Comparison of ENCODE assay signal across 24 cellular contexts in the genomic region with DNA sequence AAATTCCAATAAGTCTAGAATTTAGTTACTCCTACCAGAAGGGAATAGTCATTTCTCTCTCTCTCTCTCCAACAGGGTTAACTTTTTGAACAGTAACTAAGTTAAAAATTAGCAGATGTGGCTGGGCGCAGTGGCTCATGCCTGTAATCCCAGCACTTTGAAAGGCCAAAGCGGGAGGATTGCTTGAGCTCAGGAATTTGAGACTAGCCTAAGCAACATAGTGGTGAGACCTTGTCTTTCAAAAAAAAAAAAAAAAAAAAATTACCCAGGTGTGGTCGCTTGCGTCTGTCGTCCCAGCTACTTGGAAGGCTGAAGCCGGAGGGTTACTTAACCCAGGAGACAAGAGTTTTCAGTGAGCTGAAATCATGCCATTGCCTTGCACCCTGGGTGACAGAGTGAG.
"Had no signal": no experiment of that assay in that cellular context is flagged by ENCODE, and none has a peak within 500 bp of the region (broad histone marks: within the 10 kb centered on the region; RNA-seq: fewer than 3 reads in every experiment).

No MANE protein-coding gene starts in this region.

- H3K4me1 ChIP-seq: SJSA1 had no signal

- H3K4me3 ChIP-seq: cardiac muscle cell, MG63, SJSA1 had no signal

- H3K9me3 Mint-ChIP-seq: activated B cell treated with CpG ODN at 0.5 μM for 24 hours; activated CD4-positive, alpha-beta memory T cell treated with anti-CD3 and anti-CD28 coated beads for 36 hours; activated CD4-positive, alpha-beta T cell treated with anti-CD3 and anti-CD28 coated beads, Interleukin-2, amount 10 ng/mL, durations not matched to agents 7 days and 5 days; activated naive CD4-positive, alpha-beta T cell treated with anti-CD3 and anti-CD28 coated beads for 36 hours; T-helper 1 cell treated with Interleukin-12 subunit alpha and Interleukin-12 subunit beta and Interleukin-4 antibody, amounts not matched to agents 30 μg/mL and 1 μg/mL, for 36 hours had no signal

- ATAC-seq: activated T-cell treated with anti-CD3 and anti-CD28 coated beads, Interleukin-2, amount 50 U/mL, for 4 hours; PC-3; SK-N-SH treated with all-trans-retinoic acid at 6 μM for 48 hours had no signal

- DNase-seq: activated B cell treated with CpG ODN at 0.5 μM for 24 hours; activated CD4-positive, alpha-beta memory T cell treated with anti-CD3 and anti-CD28 coated beads for 36 hours; activated CD4-positive, alpha-beta T cell treated with anti-CD3 and anti-CD28 coated beads, Interleukin-2, amount 10 ng/mL, durations not matched to agents 7 days and 5 days; activated CD8-positive, alpha-beta memory T cell treated with anti-CD3 and anti-CD28 coated beads for 24 hours; activated effector memory CD4-positive, alpha-beta T cell treated with anti-CD3 and anti-CD28 coated beads, Interleukin-2, amount 50 U/mL, for 16 hours; activated naive CD4-positive, alpha-beta T cell treated with anti-CD3 and anti-CD28 coated beads for 36 hours; activated T-cell treated with anti-CD3 and anti-CD28 coated beads, Interleukin-2, amount 50 U/mL, for 4 hours; amygdala; brain microvascular endothelial cell; MG63; MV-4-11; NCI-H1105; NCI-H1436; NCI-H187; NCI-H2081; NCI-H510A treated with DMSO at 0.1 percent for 48 hours; NCI-H69; PC-3; SHP77 had no signal

- H3K4me3 Mint-ChIP-seq: activated B cell treated with CpG ODN at 0.5 μM for 24 hours; activated CD4-positive, alpha-beta memory T cell treated with anti-CD3 and anti-CD28 coated beads for 36 hours; activated CD4-positive, alpha-beta T cell treated with anti-CD3 and anti-CD28 coated beads, Interleukin-2, amount 10 ng/mL, durations not matched to agents 7 days and 5 days; activated naive CD4-positive, alpha-beta T cell treated with anti-CD3 and anti-CD28 coated beads for 36 hours; activated naive CD8-positive, alpha-beta T cell; activated T-cell treated with anti-CD3 and anti-CD28 coated beads, Interleukin-2, amount 50 U/mL, for 4 hours; T-helper 1 cell treated with Interleukin-12 subunit alpha and Interleukin-12 subunit beta and Interleukin-4 antibody, amounts not matched to agents 30 μg/mL and 1 μg/mL, for 36 hours had no signal

- H3K27me3 Mint-ChIP-seq: activated B cell treated with CpG ODN at 0.5 μM for 24 hours; activated CD4-positive, alpha-beta memory T cell treated with anti-CD3 and anti-CD28 coated beads for 36 hours; activated CD4-positive, alpha-beta T cell treated with anti-CD3 and anti-CD28 coated beads, Interleukin-2, amount 10 ng/mL, durations not matched to agents 7 days and 5 days; activated naive CD8-positive, alpha-beta T cell had no signal

- H3K27ac ChIP-seq: brain microvascular endothelial cell, cardiac muscle cell, SJSA1 had no signal

- H3K4me1 Mint-ChIP-seq: activated B cell treated with CpG ODN at 0.5 μM for 24 hours; activated CD4-positive, alpha-beta T cell treated with anti-CD3 and anti-CD28 coated beads, Interleukin-2, amount 10 ng/mL, durations not matched to agents 7 days and 5 days had no signal

- H3K36me3 Mint-ChIP-seq: activated CD4-positive, alpha-beta memory T cell treated with anti-CD3 and anti-CD28 coated beads for 36 hours; activated naive CD8-positive, alpha-beta T cell had no signal

- H3K36me3 ChIP-seq: brain microvascular endothelial cell, cardiac muscle cell, MG63, SJSA1 had no signal

- H3K27me3 ChIP-seq: brain microvascular endothelial cell, cardiac muscle cell, MG63, SJSA1 had no signal

- H3K9me3 ChIP-seq: MG63, SJSA1 had no signal

- H3K27ac Mint-ChIP-seq: activated B cell treated with CpG ODN at 0.5 μM for 24 hours; activated CD4-positive, alpha-beta memory T cell treated with anti-CD3 and anti-CD28 coated beads for 36 hours; activated CD4-positive, alpha-beta T cell treated with anti-CD3 and anti-CD28 coated beads, Interleukin-2, amount 10 ng/mL, durations not matched to agents 7 days and 5 days; activated naive CD4-positive, alpha-beta T cell treated with anti-CD3 and anti-CD28 coated beads for 36 hours; activated naive CD8-positive, alpha-beta T cell; T-helper 1 cell treated with Interleukin-12 subunit alpha and Interleukin-12 subunit beta and Interleukin-4 antibody, amounts not matched to agents 30 μg/mL and 1 μg/mL, for 36 hours had no signal
